Comparison of ENCODE assay signal across 8 cellular contexts in genomic region chr2:197215988-197216979, GRCh38.
A peak's percentile ranks its signal among the peaks of the same experiment; 100 is the strongest.
DNase-seq lines count a peak whose midpoint lies in the region; ATAC-seq and TF ChIP-seq lines count a peak whose summit lies in the region.

No MANE protein-coding gene starts in this region.

- no peaks in the 10 kb centered on the region for H3K36me3 ChIP-seq in A673 (ENCODE audit: insufficient read depth, low read length, poor library complexity, severe bottlenecking)

- intact Hi-C loops in A673 (cut with micrococcal nuclease; ENCODE audit: unreplicated experiment) = no loop called here

- H3K27ac ChIP-seq in A673 (ENCODE audit: low read depth, low read length, poor library complexity, severe bottlenecking) (peak overlapping the region; percentile 70), RWPE1 (no peak overlapping the region)

- POLR2A ChIA-PET in A673 (lab: Charles Lee; ENCODE audit: low non-redundant PET) = no interaction called here
- POLR2A ChIA-PET in RWPE1 (lab: Yijun Ruan, JAX; ENCODE audit: low non-redundant PET) = no interaction called here

- CTCF ChIA-PET in A673 (lab: Charles Lee) (no interaction called here), RWPE1 (lab: Yijun Ruan, JAX) (interaction anchor here (0.6 kb wide), 2 partner anchors 25 to 788 kb away, joined by 3 to 4 read pairs; no protein-coding TSS in a partner anchor)

- H3K27me3 ChIP-seq in A673 (replicated peaks; ENCODE audit: insufficient read depth, low read depth, low read length, poor library complexity) = no peaks in the 10 kb centered on the region

- ATAC-seq in GM18868 (IDR thresholded peaks at IDR 0.05; ENCODE audit: unreplicated experiment) (peak; percentile 67), HG03045 (IDR thresholded peaks at IDR 0.05; ENCODE audit: unreplicated experiment) (peak; percentile 71)

- in situ Hi-C loops in GM13976 (cut with MboI; ENCODE audit: low sequenced_read_pairs, unreplicated experiment) = no loop called here

- no peaks in the 10 kb centered on the region for H3K9me3 ChIP-seq in A673 (ENCODE audit: low read depth, low read length, poor library complexity, severe bottlenecking)

- H3K4me3 ChIP-seq in A673 (ENCODE audit: low read depth, low read length, poor library complexity, severe bottlenecking) = no peak overlapping the region

- DNase-seq in A673 (ENCODE audit: low spot score) (peak; percentile 60), RWPE1 (ENCODE audit: low spot score) (peak; percentile 20), hepatic stellate cell (ENCODE audit: low spot score) (peak; percentile 18), NCI-H510A treated with DMSO at 0.1 percent for 48 hours (lab: John Stamatoyannopoulos, UW) (no peak), GM13976 (ENCODE audit: low spot score) (no peak), C1 segment of cervical spinal cord (lab: John Stamatoyannopoulos, UW) (no peak)

- peaks cover 39% of the 10 kb centered on the region for H3K4me1 ChIP-seq in A673 (ENCODE audit: insufficient read depth, low read length, poor library complexity, severe bottlenecking)

- no TSS peak for BruUV-seq in A673 (replicated peaks; lab: Mats Ljungman, UMichigan)

- TF ChIP-seq CTCF in A673 (conservative IDR thresholded peaks at IDR 0.05; ENCODE audit: low read depth, low read length) (no peak), RWPE1 (conservative IDR thresholded peaks at IDR 0.05; ENCODE audit: low read depth) (no peak), GM13976 (IDR thresholded peaks at IDR 0.05; ENCODE audit: borderline replicate concordance, control extremely low read depth, extremely low read depth, insufficient read depth, missing control alignments) (no peak)

Comparison
In these comparisons a context has a peak if more than half of its experiments do, and no peak if none do; other contexts are left out.
1. DNase-seq: peak in A673 (single experiment), RWPE1 (single experiment) and hepatic stellate cell (single experiment); none in NCI-H510A treated with DMSO at 0.1 percent for 48 hours (single experiment), GM13976 (single experiment) and C1 segment of cervical spinal cord (0 of 14).